ENCODE assay signal across 20 cellular contexts in the genomic region with DNA sequence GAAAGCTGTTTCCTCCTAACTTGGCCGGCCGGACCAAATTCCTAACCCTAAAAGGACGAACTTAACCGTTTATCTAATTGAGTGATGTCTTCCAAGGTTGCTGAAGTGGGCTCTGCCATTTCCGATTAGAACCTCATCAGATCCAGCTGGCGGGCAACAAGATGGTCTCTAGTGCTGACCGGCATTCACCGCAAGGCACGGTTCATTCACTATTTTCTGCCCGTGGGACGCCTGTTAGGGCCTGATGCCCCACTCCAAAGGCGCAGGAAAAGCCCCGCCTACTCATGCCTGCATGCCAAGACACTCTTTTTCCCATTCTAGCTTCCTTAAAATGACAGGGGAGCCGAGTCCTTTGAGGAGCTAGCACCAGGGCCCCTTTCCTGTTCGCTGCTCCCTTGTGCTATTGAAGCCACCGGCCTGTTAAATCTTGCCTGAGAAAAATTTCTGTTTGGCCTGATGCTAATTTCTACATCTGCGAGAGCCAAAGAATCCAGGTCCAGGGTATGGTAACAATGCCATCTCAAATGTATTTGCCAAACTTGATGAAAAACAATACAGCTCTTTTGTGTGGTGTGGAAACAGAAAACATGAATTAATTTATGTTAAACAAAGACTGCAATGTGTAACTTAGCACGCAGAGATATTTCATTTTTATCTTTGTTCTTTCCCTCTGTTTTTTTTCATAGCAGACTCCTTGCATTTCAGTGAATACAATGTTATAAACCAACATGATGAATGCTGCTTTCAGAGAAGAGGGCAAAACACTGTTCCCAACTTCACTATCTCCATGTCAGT.
DNase-seq lines count a peak whose midpoint lies in the region; ATAC-seq and TF ChIP-seq lines count a peak whose summit lies in the region.
"Had no signal": no experiment of that assay in that cellular context is flagged by ENCODE, and none has a peak within 500 bp of the region (broad histone marks: within the 10 kb centered on the region; RNA-seq: fewer than 3 reads in every experiment).

No MANE protein-coding gene starts in this region.

- no peaks in the 10 kb centered on the region for H3F3A ChIP-seq in GM23338 (replicated peaks; ENCODE audit: low read depth)

- no peaks in the 10 kb centered on the region for H3K36me3 ChIP-seq in GM23338 (ENCODE audit: insufficient read depth)
- no peaks in the 10 kb centered on the region for H3K36me3 ChIP-seq in endodermal cell (ENCODE audit: control insufficient read depth, insufficient read depth, low read length)
- H3K36me3 ChIP-seq: BLaER1 had no signal

- H3K79me2 ChIP-seq in GM23338 (replicated peaks; ENCODE audit: insufficient read depth): no peaks in the 10 kb centered on the region

- H3K27me3 Mint-ChIP-seq in GM23338 (ENCODE audit: insufficient read depth, low read depth, poor library complexity) (no peaks in the 10 kb centered on the region), endodermal cell (ENCODE audit: insufficient read depth) (no peaks in the 10 kb centered on the region)

- WGBS in endodermal cell (ENCODE audit: insufficient coverage in 1 of 2, insufficient read length in 1 of 2), 2 experiments: 79 to 85% methylated on average over 16 to 18 of the region's 18 CpGs

- no peaks in the 10 kb centered on the region for H3K9me3 Mint-ChIP-seq in GM23338
- H3K9me3 Mint-ChIP-seq in endodermal cell: peaks cover 7% of the 10 kb centered on the region

- ATAC-seq in GM23338 (no peak), GM18519 (IDR thresholded peaks at IDR 0.05; ENCODE audit: low FRiP score, unreplicated experiment) (no peak), HG02571 (IDR thresholded peaks at IDR 0.05; ENCODE audit: unreplicated experiment) (no peak)
- ATAC-seq: A549; CD8-positive, alpha-beta T cell; HepG2 had no signal

- no peaks in the 10 kb centered on the region for H3K27me3 ChIP-seq in GM23338 (ENCODE audit: insufficient read depth)
- no peaks in the 10 kb centered on the region for H3K27me3 ChIP-seq in endodermal cell (ENCODE audit: control insufficient read depth, insufficient read depth, low read length, poor library complexity, severe bottlenecking)
- H3K27me3 ChIP-seq in layer of hippocampus (ENCODE audit: control insufficient read depth, insufficient read depth, low read length): no peaks in the 10 kb centered on the region
- H3K27me3 ChIP-seq: BLaER1 had no signal

- H3K4me1 ChIP-seq in GM23338 (ENCODE audit: insufficient read depth): no peaks in the 10 kb centered on the region
- no peaks in the 10 kb centered on the region for H3K4me1 ChIP-seq in endodermal cell (ENCODE audit: control insufficient read depth, insufficient read depth, low read length)
- H3K4me1 ChIP-seq: A549, BLaER1 had no signal

- H3K27ac ChIP-seq in GM23338 (ENCODE audit: low read depth) (no peak overlapping the region), endodermal cell (ENCODE audit: low read depth, low read length) (no peak overlapping the region), layer of hippocampus (ENCODE audit: low read depth, low read length) (peak overlapping the region; percentile 65), substantia nigra (ENCODE audit: low read depth, low read length, poor library complexity, severe bottlenecking) (peak overlapping the region; percentile 71)
- H3K27ac ChIP-seq: A549, BLaER1, SK-N-MC had no signal

- H3K4me3 ChIP-seq in GM23338: no peak overlapping the region
- no peak overlapping the region for H3K4me3 ChIP-seq in endodermal cell (ENCODE audit: low read length)
- H3K4me3 ChIP-seq: A549, BLaER1, SK-N-MC had no signal

- H3K9me2 ChIP-seq in GM23338 (ENCODE audit: insufficient read depth): no peaks in the 10 kb centered on the region; the same call in 1 of the 2 replicates

- peak overlapping the region; percentile 83; the same call in 1 of the 2 replicates for H2AFZ ChIP-seq in GM23338

- no peak overlapping the region for H3K9ac ChIP-seq in endodermal cell (ENCODE audit: extremely low read depth, low read length, poor library complexity, severe bottlenecking)
- H3K9ac ChIP-seq: BLaER1 had no signal

- no peaks in the 10 kb centered on the region for H4K20me1 ChIP-seq in GM23338 (replicated peaks; ENCODE audit: insufficient read depth)
- H4K20me1 ChIP-seq: BLaER1 had no signal

- H3K4me1 Mint-ChIP-seq in GM23338 (no peaks in the 10 kb centered on the region), endodermal cell (peaks cover 13% of the 10 kb centered on the region)

- H3K9me3 ChIP-seq in endodermal cell (ENCODE audit: control insufficient read depth, low read length): peaks cover 30% of the 10 kb centered on the region
- H3K9me3 ChIP-seq: A549, BLaER1 had no signal

- H3K4me3 Mint-ChIP-seq in GM23338 (no peak overlapping the region), endodermal cell (no peak overlapping the region)
- H3K4me3 Mint-ChIP-seq: CD8-positive, alpha-beta T cell had no signal

- no peak overlapping the region for H3K4me2 ChIP-seq in GM23338
- H3K4me2 ChIP-seq: A549, BLaER1 had no signal

- no peak overlapping the region for H3K27ac Mint-ChIP-seq in GM23338
- peak overlapping the region; percentile 13 for H3K27ac Mint-ChIP-seq in endodermal cell
- H3K27ac Mint-ChIP-seq: CD8-positive, alpha-beta T cell had no signal

- TF ChIP-seq CTCF in GM23338 (conservative IDR thresholded peaks at IDR 0.05; ENCODE audit: low read depth in 2 of 2) (no peak), endodermal cell (conservative IDR thresholded peaks at IDR 0.05) (no peak)

- DNase-seq in GM23338 (ENCODE audit: low spot score) (peak; percentile 3), endodermal cell (peak; percentile 41), substantia nigra (lab: John Stamatoyannopoulos, UW) (peak in 24 of 49 donors; percentile 2 to 36 (median 8)), DMS153 (lab: John Stamatoyannopoulos, UW) (no peak), GM03348 (ENCODE audit: low spot score) (no peak)
- DNase-seq: CD8-positive, alpha-beta T cell; DMS79 treated with DMSO at 0.1 percent for 48 hours; KBM-7; NCI-H1417; NCI-H187 treated with DMSO at 0.1 percent for 48 hours; NCI-H2227 treated with DMSO at 0.1 percent for 48 hours; NCI-H524; SHP77 had no signal

- no peaks in the 10 kb centered on the region for H3K36me3 Mint-ChIP-seq in GM23338 (ENCODE audit: low read depth)
- no peaks in the 10 kb centered on the region for H3K36me3 Mint-ChIP-seq in endodermal cell (ENCODE audit: low read depth)
- H3K36me3 Mint-ChIP-seq: CD8-positive, alpha-beta T cell had no signal

TF ChIP-seq in GM23338, 12 proteins besides CTCF, POLR2A, EP300 and RAD21:
- TF ChIP-seq NANOG (IDR thresholded peaks at IDR 0.05; ENCODE audit: borderline replicate concordance): no peak
- TF ChIP-seq ZNF114 (CRISPR knock-in tag; IDR thresholded peaks at IDR 0.05): no peak
- no peak for TF ChIP-seq CREB1 (CRISPR knock-in tag; IDR thresholded peaks at IDR 0.05; ENCODE audit: low read depth)
- TF ChIP-seq REST (IDR thresholded peaks at IDR 0.05; ENCODE audit: unreplicated experiment): no peak
- no peak for TF ChIP-seq STAT1 (IDR thresholded peaks at IDR 0.05; ENCODE audit: unreplicated experiment)
TF ChIP-seq in GM23338: peak in this region for 0.

Comparison
In these comparisons a context has a peak if more than half of its experiments do, and no peak if none do; other contexts are left out.
1. DNase-seq: peak in GM23338 (single experiment) and endodermal cell (single experiment); none in DMS153 (single experiment) and GM03348 (single experiment).
2. H3K27ac ChIP-seq: peak in layer of hippocampus (single experiment) and substantia nigra (single experiment); none in GM23338 (single experiment) and endodermal cell (single experiment).